1 cellular context compared by ENCODE assay signal in genomic region chrX:64202808-64203320, GRCh38.
TF ChIP-seq lines count a peak whose summit lies in the region.

No MANE protein-coding gene starts in this region.

TF ChIP-seq in HepG2, 621 proteins besides CTCF, POLR2A, EP300 and RAD21:
- TF ChIP-seq RBAK (CRISPR knock-in tag; IDR thresholded peaks at IDR 0.05) (no peak), PPARG (CRISPR knock-in tag; conservative IDR thresholded peaks at IDR 0.05) (no peak), PBX3 (CRISPR knock-in tag; IDR thresholded peaks at IDR 0.05; ENCODE audit: borderline replicate concordance) (no peak), ZC3H4 (CRISPR knock-in tag; IDR thresholded peaks at IDR 0.05; ENCODE audit: borderline replicate concordance) (no peak), XRCC5 (optimal IDR thresholded peaks at IDR 0.05; ENCODE audit: low read length) (no peak), ZNF709 (CRISPR knock-in tag; IDR thresholded peaks at IDR 0.05) (no peak), KAT8 (CRISPR knock-in tag; IDR thresholded peaks at IDR 0.05) (no peak), PHF21A (CRISPR knock-in tag; IDR thresholded peaks at IDR 0.05) (no peak)
- TF ChIP-seq, protein P1, sequence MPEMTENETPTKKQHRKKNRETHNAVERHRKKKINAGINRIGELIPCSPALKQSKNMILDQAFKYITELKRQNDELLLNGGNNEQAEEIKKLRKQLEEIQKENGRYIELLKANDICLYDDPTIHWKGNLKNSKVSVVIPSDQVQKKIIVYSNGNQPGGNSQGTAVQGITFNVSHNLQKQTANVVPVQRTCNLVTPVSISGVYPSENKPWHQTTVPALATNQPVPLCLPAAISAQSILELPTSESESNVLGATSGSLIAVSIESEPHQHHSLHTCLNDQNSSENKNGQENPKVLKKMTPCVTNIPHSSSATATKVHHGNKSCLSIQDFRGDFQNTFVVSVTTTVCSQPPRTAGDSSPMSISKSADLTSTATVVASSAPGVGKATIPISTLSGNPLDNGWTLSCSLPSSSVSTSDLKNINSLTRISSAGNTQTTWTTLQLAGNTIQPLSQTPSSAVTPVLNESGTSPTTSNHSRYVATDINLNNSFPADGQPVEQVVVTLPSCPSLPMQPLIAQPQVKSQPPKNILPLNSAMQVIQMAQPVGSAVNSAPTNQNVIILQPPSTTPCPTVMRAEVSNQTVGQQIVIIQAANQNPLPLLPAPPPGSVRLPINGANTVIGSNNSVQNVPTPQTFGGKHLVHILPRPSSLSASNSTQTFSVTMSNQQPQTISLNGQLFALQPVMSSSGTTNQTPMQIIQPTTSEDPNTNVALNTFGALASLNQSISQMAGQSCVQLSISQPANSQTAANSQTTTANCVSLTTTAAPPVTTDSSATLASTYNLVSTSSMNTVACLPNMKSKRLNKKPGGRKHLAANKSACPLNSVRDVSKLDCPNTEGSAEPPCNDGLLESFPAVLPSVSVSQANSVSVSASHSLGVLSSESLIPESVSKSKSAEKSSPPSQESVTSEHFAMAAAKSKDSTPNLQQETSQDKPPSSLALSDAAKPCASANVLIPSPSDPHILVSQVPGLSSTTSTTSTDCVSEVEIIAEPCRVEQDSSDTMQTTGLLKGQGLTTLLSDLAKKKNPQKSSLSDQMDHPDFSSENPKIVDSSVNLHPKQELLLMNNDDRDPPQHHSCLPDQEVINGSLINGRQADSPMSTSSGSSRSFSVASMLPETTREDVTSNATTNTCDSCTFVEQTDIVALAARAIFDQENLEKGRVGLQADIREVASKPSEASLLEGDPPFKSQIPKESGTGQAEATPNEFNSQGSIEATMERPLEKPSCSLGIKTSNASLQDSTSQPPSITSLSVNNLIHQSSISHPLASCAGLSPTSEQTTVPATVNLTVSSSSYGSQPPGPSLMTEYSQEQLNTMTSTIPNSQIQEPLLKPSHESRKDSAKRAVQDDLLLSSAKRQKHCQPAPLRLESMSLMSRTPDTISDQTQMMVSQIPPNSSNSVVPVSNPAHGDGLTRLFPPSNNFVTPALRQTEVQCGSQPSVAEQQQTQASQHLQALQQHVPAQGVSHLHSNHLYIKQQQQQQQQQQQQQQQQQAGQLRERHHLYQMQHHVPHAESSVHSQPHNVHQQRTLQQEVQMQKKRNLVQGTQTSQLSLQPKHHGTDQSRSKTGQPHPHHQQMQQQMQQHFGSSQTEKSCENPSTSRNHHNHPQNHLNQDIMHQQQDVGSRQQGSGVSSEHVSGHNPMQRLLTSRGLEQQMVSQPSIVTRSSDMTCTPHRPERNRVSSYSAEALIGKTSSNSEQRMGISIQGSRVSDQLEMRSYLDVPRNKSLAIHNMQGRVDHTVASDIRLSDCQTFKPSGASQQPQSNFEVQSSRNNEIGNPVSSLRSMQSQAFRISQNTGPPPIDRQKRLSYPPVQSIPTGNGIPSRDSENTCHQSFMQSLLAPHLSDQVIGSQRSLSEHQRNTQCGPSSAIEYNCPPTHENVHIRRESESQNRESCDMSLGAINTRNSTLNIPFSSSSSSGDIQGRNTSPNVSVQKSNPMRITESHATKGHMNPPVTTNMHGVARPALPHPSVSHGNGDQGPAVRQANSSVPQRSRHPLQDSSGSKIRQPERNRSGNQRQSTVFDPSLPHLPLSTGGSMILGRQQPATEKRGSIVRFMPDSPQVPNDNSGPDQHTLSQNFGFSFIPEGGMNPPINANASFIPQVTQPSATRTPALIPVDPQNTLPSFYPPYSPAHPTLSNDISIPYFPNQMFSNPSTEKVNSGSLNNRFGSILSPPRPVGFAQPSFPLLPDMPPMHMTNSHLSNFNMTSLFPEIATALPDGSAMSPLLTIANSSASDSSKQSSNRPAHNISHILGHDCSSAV (CRISPR knock-in tag; IDR thresholded peaks at IDR 0.05; ENCODE audit: borderline replicate concordance), result no peak
- TF ChIP-seq, protein P2, sequence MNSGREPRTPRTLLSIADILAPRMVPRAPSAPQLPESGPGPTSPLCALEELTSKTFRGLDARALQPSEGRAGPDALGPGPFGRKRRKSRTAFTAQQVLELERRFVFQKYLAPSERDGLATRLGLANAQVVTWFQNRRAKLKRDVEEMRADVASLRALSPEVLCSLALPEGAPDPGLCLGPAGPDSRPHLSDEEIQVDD (CRISPR knock-in tag; IDR thresholded peaks at IDR 0.05; ENCODE audit: borderline replicate concordance), result no peak
TF ChIP-seq in HepG2: peak in this region for 0.
